12 cellular contexts compared by ENCODE assay signal in the genomic region with DNA sequence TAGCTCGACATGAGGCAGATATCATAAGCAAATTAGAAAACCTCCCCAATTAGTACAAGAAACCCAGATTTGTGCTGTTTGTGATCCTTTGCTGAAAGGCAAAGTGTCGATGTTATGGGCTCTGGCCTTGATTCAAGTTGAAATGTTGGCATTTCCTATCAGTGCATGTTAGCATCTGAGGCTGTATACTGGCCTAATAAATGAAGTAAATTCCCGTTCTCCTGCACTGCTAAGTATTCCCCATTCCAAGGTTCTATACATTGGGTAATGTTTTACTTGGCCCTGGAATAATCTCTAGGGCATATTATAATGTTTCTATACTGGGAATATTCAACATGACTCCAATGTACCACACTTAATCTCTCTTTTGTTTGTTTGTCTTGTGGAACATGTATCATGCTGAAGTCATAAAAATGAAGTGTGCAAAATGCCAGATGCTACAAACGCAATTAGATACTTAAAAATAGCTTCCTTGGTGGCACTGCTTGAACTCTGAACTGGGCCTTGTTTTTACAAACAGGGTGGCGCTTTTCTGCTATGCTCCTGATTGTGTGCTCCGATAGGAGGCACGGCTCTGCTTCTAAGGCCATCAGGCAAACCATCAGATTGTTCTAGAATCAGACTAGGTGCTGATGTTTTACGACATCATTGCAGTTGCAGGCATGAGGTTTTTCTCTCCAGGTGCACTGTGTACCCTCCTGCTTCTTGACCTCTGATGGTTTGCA.
DNase-seq lines count a peak whose midpoint lies in the region; ATAC-seq, FAIRE-seq and TF ChIP-seq lines count a peak whose summit lies in the region.
"Had no signal": no experiment of that assay in that cellular context is flagged by ENCODE, and none has a peak within 500 bp of the region (broad histone marks: within the 10 kb centered on the region; RNA-seq: fewer than 3 reads in every experiment).

No MANE protein-coding gene starts in this region.

- H3K4me3 Mint-ChIP-seq in neural progenitor cell, result no peak overlapping the region
- no peak overlapping the region for H3K4me3 Mint-ChIP-seq in T-cell

- H3K9ac ChIP-seq in endocrine pancreas (ENCODE audit: control insufficient read depth, insufficient read depth, low read length), result peak overlapping the region; percentile 47
- no peak overlapping the region for H3K9ac ChIP-seq in neural progenitor cell
- H3K9ac ChIP-seq: KMS-11 had no signal

- peaks cover 42% of the 10 kb centered on the region for H3K4me1 Mint-ChIP-seq in neural progenitor cell
- H3K4me1 Mint-ChIP-seq in T-cell, result no peaks in the 10 kb centered on the region

- CTCF ChIA-PET in T-cell (lab: Charles Lee), result no interaction called here

- no peaks in the 10 kb centered on the region for H3K79me2 ChIP-seq in neural progenitor cell (ENCODE audit: low read depth)

- ATAC-seq in GM19328 (IDR thresholded peaks at IDR 0.05; ENCODE audit: unreplicated experiment), result no peak
- ATAC-seq in T-cell (replicated peaks in 1 of 4), result no peak

- no peak overlapping the region for H2AFZ ChIP-seq in neural progenitor cell (replicated peaks)

- no peaks in the 10 kb centered on the region for H3K27me3 ChIP-seq in endocrine pancreas (ENCODE audit: control insufficient read depth, insufficient read depth, low read length)
- no peaks in the 10 kb centered on the region for H3K27me3 ChIP-seq in neural progenitor cell

- no peaks in the 10 kb centered on the region for H3K4me1 ChIP-seq in endocrine pancreas (ENCODE audit: control insufficient read depth, insufficient read depth, low read length)
- peaks cover 36% of the 10 kb centered on the region for H3K4me1 ChIP-seq in neural progenitor cell

- no peak for FAIRE-seq in urothelium cell line (lab: Jason Lieb, UNC)
- FAIRE-seq: GM18507, TTC549 had no signal

- H3F3A ChIP-seq in neural progenitor cell (ENCODE audit: low read depth), result peaks cover 17% of the 10 kb centered on the region

- H3K4me3 ChIP-seq in endocrine pancreas (ENCODE audit: control insufficient read depth, insufficient read depth, low read length) (peak overlapping the region; percentile 48), neural progenitor cell (no peak overlapping the region)

- peaks cover 3% of the 10 kb centered on the region for H3K9me3 ChIP-seq in endocrine pancreas (ENCODE audit: control insufficient read depth, low read length)
- H3K9me3 ChIP-seq in neural progenitor cell (ENCODE audit: low read depth), result no peaks in the 10 kb centered on the region

- peaks cover 19% of the 10 kb centered on the region for H4K20me1 ChIP-seq in neural progenitor cell (ENCODE audit: low read depth)

- H3K36me3 Mint-ChIP-seq in neural progenitor cell, result no peaks in the 10 kb centered on the region
- peaks cover 30% of the 10 kb centered on the region for H3K36me3 Mint-ChIP-seq in T-cell

- DNase-seq in Daoy (ENCODE audit: low read depth) (peak; percentile 6), LHCN-M2 (ENCODE audit: low read depth) (peak; percentile 53), neural progenitor cell (ENCODE audit: low spot score) (no peak), T-cell (no peak), NCI-H524 treated with DMSO at 0.1 percent for 48 hours (lab: John Stamatoyannopoulos, UW) (no peak), urothelium cell line (ENCODE audit: low spot score) (no peak)
- DNase-seq: cortex of kidney had no signal

- peak overlapping the region; percentile 15 for H3K4me2 ChIP-seq in neural progenitor cell
- H3K4me2 ChIP-seq: KMS-11 had no signal

- H3K9me3 Mint-ChIP-seq in neural progenitor cell (peaks cover 14% of the 10 kb centered on the region), T-cell (peaks cover 6 to 18% (median 12%) of the 10 kb centered on the region in 3 donors)

- POLR2A ChIA-PET in T-cell (lab: Charles Lee), result no interaction called here

- no peak overlapping the region for H3K27ac ChIP-seq in neural progenitor cell
- H3K27ac ChIP-seq: KMS-11 had no signal

- H3K27me3 Mint-ChIP-seq in neural progenitor cell (ENCODE audit: insufficient read depth, low read depth) (peaks cover 3% of the 10 kb centered on the region), T-cell (no peaks in the 10 kb centered on the region)

- TF ChIP-seq CTCF in neural progenitor cell (IDR thresholded peaks at IDR 0.05), result no peak

- H3K27ac Mint-ChIP-seq in neural progenitor cell (peak overlapping the region; percentile 5), T-cell (no peak overlapping the region)

- H3K36me3 ChIP-seq in endocrine pancreas (ENCODE audit: control insufficient read depth, insufficient read depth, low read length) (no peaks in the 10 kb centered on the region), neural progenitor cell (no peaks in the 10 kb centered on the region)

Comparison
In these comparisons a context has a peak if more than half of its experiments do, and no peak if none do; other contexts are left out.
1. DNase-seq: peak in Daoy (single experiment) and LHCN-M2 (single experiment); none in neural progenitor cell (single experiment), T-cell (0 of 34), NCI-H524 treated with DMSO at 0.1 percent for 48 hours (single experiment) and urothelium cell line (single experiment).